In genomic region chr17:37392024-37392590, GRCh38 we compare ENCODE assay signal across 1 cellular context.
TF ChIP-seq lines count a peak whose summit lies in the region.

No MANE protein-coding gene starts in this region.

TF ChIP-seq in GM23338, 12 proteins besides CTCF, POLR2A, EP300 and RAD21 (continued from another document):
- TF ChIP-seq ZNF462 (CRISPR knock-in tag; IDR thresholded peaks at IDR 0.05) (no peak), ZNF331 (CRISPR knock-in tag; IDR thresholded peaks at IDR 0.05; ENCODE audit: low read depth) (no peak)
